In the genomic region with DNA sequence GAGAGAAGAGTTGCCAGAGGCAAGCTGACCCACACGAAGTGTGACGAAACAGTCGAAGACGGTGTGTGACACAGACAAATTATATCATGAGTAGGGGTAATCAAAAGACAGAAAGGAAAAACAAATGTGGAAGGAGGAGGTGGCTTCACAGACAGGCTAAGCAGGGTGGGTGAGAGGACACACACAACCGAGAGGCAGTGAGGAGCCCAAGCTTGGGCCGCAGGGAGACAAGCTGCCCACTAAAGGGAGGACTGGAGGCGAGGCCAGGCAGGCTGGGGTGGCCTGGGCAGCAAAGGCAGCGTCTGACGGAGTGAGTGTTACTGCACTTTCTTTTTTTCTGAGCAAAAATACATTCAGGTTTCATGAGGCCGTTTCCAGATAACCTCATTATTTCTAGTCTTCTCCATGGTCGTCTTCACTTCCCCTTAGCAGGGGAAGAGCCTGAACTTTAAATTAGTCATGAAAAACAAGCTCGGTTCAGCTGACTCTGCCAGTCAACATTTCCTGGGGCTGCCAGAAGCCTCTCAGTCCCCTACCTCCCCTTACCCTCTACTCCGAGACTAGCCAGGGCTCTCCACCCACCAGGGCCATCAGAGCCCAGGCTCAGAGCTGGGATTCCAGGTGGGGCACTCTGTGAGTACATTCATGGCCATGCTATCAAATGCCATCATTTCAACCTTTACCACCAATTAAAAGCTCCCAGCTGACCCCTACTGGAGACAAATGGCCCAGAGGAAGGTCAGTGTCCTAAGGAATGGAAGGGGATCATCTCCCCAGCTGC, we compare ENCODE assay signal across 10 cellular contexts. TPM values are rescaled to one million over a fixed set of nuclear protein-coding genes. Genes with fewer than 3 reads are reported as not detected.
DNase-seq lines count a peak whose midpoint lies in the region; ATAC-seq and TF ChIP-seq lines count a peak whose summit lies in the region.
"Had no signal": no experiment of that assay in that cellular context is flagged by ENCODE, and none has a peak within 500 bp of the region (broad histone marks: within the 10 kb centered on the region; RNA-seq: fewer than 3 reads in every experiment).

No MANE protein-coding gene starts in this region.

- no peaks in the 10 kb centered on the region for H3K27me3 Mint-ChIP-seq in naive thymus-derived CD8-positive, alpha-beta T cell

- TF ChIP-seq CTCF in GM12864 (IDR thresholded peaks at IDR 0.05; ENCODE audit: low read depth, low read length, missing control alignments) (peak; percentile 14), brain microvascular endothelial cell (IDR thresholded peaks at IDR 0.05; ENCODE audit: low read depth, low read length, missing control alignments) (peak; percentile 21)

- POLR2A ChIA-PET in naive thymus-derived CD8-positive, alpha-beta T cell (lab: Charles Lee) = interaction anchor here (0.8 to 1.3 kb wide), 2 partner anchors 14 to 20 kb away, joined by 3 read pairs; partner anchors contain the start of gene ZFP36L2

- H3K4me3 Mint-ChIP-seq in naive thymus-derived CD8-positive, alpha-beta T cell = peak overlapping the region in 1 of 10 donors; percentile 30
- H3K4me3 Mint-ChIP-seq: activated naive CD4-positive, alpha-beta T cell treated with anti-CD3 and anti-CD28 coated beads for 36 hours had no signal

- ATAC-seq in HG02852 (IDR thresholded peaks at IDR 0.05; ENCODE audit: unreplicated experiment) (peak; percentile 51), GM18861 (IDR thresholded peaks at IDR 0.05; ENCODE audit: unreplicated experiment) (no peak), aorta (ENCODE audit: low FRiP score) (no peak)
- peak in 1 of 2 donors; percentile 28 for ATAC-seq in naive thymus-derived CD8-positive, alpha-beta T cell

- intact Hi-C loops in aorta (cut with DNase I) = loop anchor here in 1 of 2 donors (10.0 kb wide), 1 partner anchor 415 kb away; no protein-coding TSS in a partner anchor

- no peak for DNase-seq in GM12864 (ENCODE audit: low read depth)
- no peak for DNase-seq in brain microvascular endothelial cell
- DNase-seq in naive thymus-derived CD8-positive, alpha-beta T cell = no peak
- DNase-seq in AG20443 (ENCODE audit: low spot score) = no peak
- DNase-seq in hepatic stellate cell (ENCODE audit: low spot score) = no peak
- no peak for DNase-seq in aorta
- DNase-seq: activated naive CD4-positive, alpha-beta T cell treated with anti-CD3 and anti-CD28 coated beads for 36 hours; NCI-H2107 had no signal

- H3K27me3 ChIP-seq in brain microvascular endothelial cell (replicated peaks) (no peaks in the 10 kb centered on the region), aorta (ENCODE audit: control insufficient read depth in 1 of 2, insufficient read depth in 2 of 2, low read length in 1 of 2) (no peaks in the 10 kb centered on the region)

- H3K9me3 ChIP-seq in aorta (ENCODE audit: control insufficient read depth, low read length) = no peaks in the 10 kb centered on the region

- H3K36me3 ChIP-seq in brain microvascular endothelial cell (replicated peaks) (no peaks in the 10 kb centered on the region), aorta (ENCODE audit: control insufficient read depth in 1 of 2, insufficient read depth in 2 of 2, low read length in 1 of 2) (no peaks in the 10 kb centered on the region)

- peak overlapping the region in 7 of 10 donors; percentile 3 to 76 (median 34) for H3K27ac Mint-ChIP-seq in naive thymus-derived CD8-positive, alpha-beta T cell
- H3K27ac Mint-ChIP-seq: activated naive CD4-positive, alpha-beta T cell treated with anti-CD3 and anti-CD28 coated beads for 36 hours had no signal

- WGBS in aorta, 2 donors = 91% methylated on average over 13 of the region's 13 CpGs

- H3K4me1 ChIP-seq in aorta (ENCODE audit: control insufficient read depth in 1 of 2, insufficient read depth in 2 of 2, low read length in 2 of 2) = no peaks in the 10 kb centered on the region

- H3K36me3 Mint-ChIP-seq in naive thymus-derived CD8-positive, alpha-beta T cell = peaks cover 0 to 9% (median 0%) of the 10 kb centered on the region in 3 donors

- peaks cover 10 to 38% (median 22%) of the 10 kb centered on the region in 4 donors for H3K4me1 Mint-ChIP-seq in naive thymus-derived CD8-positive, alpha-beta T cell

- H3K4me3 ChIP-seq in GM12864 (ENCODE audit: low read depth, low read length) (no peak overlapping the region), brain microvascular endothelial cell (ENCODE audit: low read depth, low read length) (no peak overlapping the region), aorta (ENCODE audit: low read length in 2 of 2) (no peak overlapping the region)

- H3K9me3 Mint-ChIP-seq in naive thymus-derived CD8-positive, alpha-beta T cell = no peaks in the 10 kb centered on the region
- H3K9me3 Mint-ChIP-seq: activated naive CD4-positive, alpha-beta T cell treated with anti-CD3 and anti-CD28 coated beads for 36 hours had no signal

- H3K27ac ChIP-seq in brain microvascular endothelial cell (no peak overlapping the region), aorta (ENCODE audit: low read depth in 1 of 2, low read length in 2 of 2) (no peak overlapping the region)

- in situ Hi-C loops in brain microvascular endothelial cell (cut with HindIII; ENCODE audit: low pct_ligation_motif_present, low sequenced_read_pairs) = no loop called here

RNA-seq across cellular contexts. Expression of gene ZFP36L2, which starts 13.8 kb away (rescaled TPM):
- 100 to 1,000 TPM; 264 to 274 TPM for total RNA-seq in naive thymus-derived CD8-positive, alpha-beta T cell
- polyA plus RNA-seq in naive thymus-derived CD8-positive, alpha-beta T cell = 100 to 1,000 TPM; 222 to 420 (median 390) TPM
- total RNA-seq in aorta = 100 to 1,000 TPM; 180 to 231 TPM
- polyA plus RNA-seq in aorta = 100 to 1,000 TPM in 1 of 2 donors, 10 to 100 TPM in 1; 71.9 to 118 TPM
